ENCODE assay signal across 23 cellular contexts in the genomic region with DNA sequence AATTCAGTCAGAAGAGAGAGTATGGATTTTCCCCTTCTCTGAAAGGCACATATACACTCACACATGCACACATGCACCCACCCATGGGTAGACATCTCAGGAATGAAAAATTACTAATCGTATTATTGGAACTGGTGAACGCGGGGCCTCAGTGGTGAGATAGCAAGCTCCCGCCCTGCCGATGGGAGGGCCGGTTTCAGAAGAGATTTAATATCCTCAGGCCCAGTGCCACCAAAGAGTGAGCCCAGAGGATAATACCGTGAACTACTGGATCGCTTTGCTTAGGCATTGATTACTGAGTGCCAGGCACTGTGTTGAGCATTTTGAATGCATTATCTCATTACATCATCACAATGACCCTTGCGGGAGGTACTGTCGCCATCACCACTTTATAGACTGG. TPM values are rescaled to one million over a fixed set of nuclear protein-coding genes. Genes with fewer than 3 reads are reported as not detected.
DNase-seq lines count a peak whose midpoint lies in the region; ATAC-seq, FAIRE-seq and TF ChIP-seq lines count a peak whose summit lies in the region.
"Had no signal": no experiment of that assay in that cellular context is flagged by ENCODE, and none has a peak within 500 bp of the region (broad histone marks: within the 10 kb centered on the region; RNA-seq: fewer than 3 reads in every experiment).

No MANE protein-coding gene starts in this region.

- BruUV-seq in HepG2 (replicated peaks; lab: Mats Ljungman, UMichigan): no TSS peak
- no TSS peak for BruUV-seq in mammary epithelial cell (replicated peaks; lab: Mats Ljungman, UMichigan)

- POLR2A ChIA-PET in HepG2 (lab: Yijun Ruan, JAX): no interaction called here

- no peaks in the 10 kb centered on the region for H3K4me1 ChIP-seq in HepG2 (ENCODE audit: insufficient read depth, low read length)
- H3K4me1 ChIP-seq in right lobe of liver: no peaks in the 10 kb centered on the region
- H3K4me1 ChIP-seq in uterus: peaks cover 0 to 6% of the 10 kb centered on the region in 2 donors
- peaks cover 3% of the 10 kb centered on the region for H3K4me1 ChIP-seq in mammary epithelial cell (ENCODE audit: insufficient read depth, low read length)
- H3K4me1 ChIP-seq: HAP-1 had no signal

- H3K79me2 ChIP-seq in HepG2 (ENCODE audit: insufficient read depth, low read length) (no peaks in the 10 kb centered on the region), mammary epithelial cell (ENCODE audit: insufficient read depth, low read length) (no peaks in the 10 kb centered on the region)

- no peak overlapping the region for H3K27ac ChIP-seq in HepG2 (ENCODE audit: extremely low read length, insufficient read depth, low read length)
- no peak overlapping the region for H3K27ac ChIP-seq in right lobe of liver
- peak overlapping the region; percentile 90 for H3K27ac ChIP-seq in SK-N-MC
- peak overlapping the region; percentile 60 to 64 for H3K27ac ChIP-seq in uterus
- no peak overlapping the region for H3K27ac ChIP-seq in mammary epithelial cell (ENCODE audit: insufficient read depth, low read depth, low read length)

- TF ChIP-seq CTCF in HepG2 (CRISPR knock-in tag; IDR thresholded peaks at IDR 0.05): no peak
- no peak for TF ChIP-seq CTCF in right lobe of liver (IDR thresholded peaks at IDR 0.05)
- TF ChIP-seq CTCF in uterus (IDR thresholded peaks at IDR 0.05): no peak
- no peak for TF ChIP-seq CTCF in mammary epithelial cell (conservative IDR thresholded peaks at IDR 0.05 in 1 of 2, IDR thresholded peaks at IDR 0.05 in 1 of 2; ENCODE audit: extremely low read depth in 1 of 2, insufficient read depth in 1 of 2, low read depth in 1 of 2, low read length in 2 of 2)

- in situ Hi-C loops in HepG2 (cut with HindIII; ENCODE audit: extremely low pct_ligation_motif_present, low pct_unique_long_range_greater_than_20kb) (no loop called here), mammary epithelial cell (cut with MboI; ENCODE audit: low sequenced_read_pairs in 2 of 2) (no loop called here)

- ATAC-seq in HepG2 (no peak), right lobe of liver (no peak)
- ATAC-seq: GM23338 had no signal

- H3K4me3 ChIP-seq in HepG2 (replicated peaks in 1 of 3; ENCODE audit: insufficient read depth in 1 of 3, low read depth in 2 of 3, low read length in 3 of 3) (no peak overlapping the region), right lobe of liver (no peak overlapping the region), SK-N-MC (peak overlapping the region; percentile 63; the same call in 1 of the 2 replicates), uterus (no peak overlapping the region), mammary epithelial cell (replicated peaks in 1 of 3; ENCODE audit: insufficient read depth in 1 of 3, low read depth in 2 of 3, low read length in 3 of 3) (no peak overlapping the region)
- H3K4me3 ChIP-seq: GM23338, HAP-1 had no signal

- CTCF ChIA-PET in HepG2 (lab: Yijun Ruan, JAX; ENCODE audit: low intra/inter-chr PET ratio, low total read pairs) (no interaction called here), mammary epithelial cell (lab: Charles Lee; ENCODE audit: low non-redundant PET) (no interaction called here)

- TF ChIP-seq POLR2A in HepG2 (IDR thresholded peaks at IDR 0.05; ENCODE audit: insufficient read depth in 1 of 2, low read depth in 2 of 2, low read length in 2 of 2) (no peak), right lobe of liver (IDR thresholded peaks at IDR 0.05) (no peak), uterus (IDR thresholded peaks at IDR 0.05) (no peak)

- 90% methylated on average over 8 of the region's 10 CpGs for WGBS in HepG2 (ENCODE audit: low lambda C conversion rate)
- 92% methylated on average over 4 of the region's 10 CpGs for WGBS in right lobe of liver (ENCODE audit: insufficient coverage, low coverage, low lambda C conversion rate, missing lambda C conversion rate)
- 96% methylated on average over 10 of the region's 10 CpGs for WGBS in mammary epithelial cell (ENCODE audit: low coverage, missing lambda C conversion rate)

- H4K20me1 ChIP-seq in HepG2 (ENCODE audit: insufficient read depth, low read length): no peaks in the 10 kb centered on the region
- H4K20me1 ChIP-seq in mammary epithelial cell (ENCODE audit: insufficient read depth, low read length): no peaks in the 10 kb centered on the region

- intact Hi-C loops in HepG2 (cut with micrococcal nuclease; ENCODE audit: unreplicated experiment): no loop called here
- intact Hi-C loops in right lobe of liver (cut with DNase I): no loop called here
- intact Hi-C loops in uterus (cut with DNase I; ENCODE audit: low total_unique reads): no loop called here
- intact Hi-C loops in mammary epithelial cell (cut with micrococcal nuclease): no loop called here

- H3K36me3 ChIP-seq in HepG2 (replicated peaks in 1 of 2; ENCODE audit: control insufficient read depth in 1 of 2, insufficient read depth in 2 of 2, low read length in 2 of 2) (no peaks in the 10 kb centered on the region), right lobe of liver (no peaks in the 10 kb centered on the region), SK-N-MC (ENCODE audit: insufficient read depth, low read length) (no peaks in the 10 kb centered on the region), uterus (no peaks in the 10 kb centered on the region), mammary epithelial cell (ENCODE audit: insufficient read depth, low read length) (no peaks in the 10 kb centered on the region)
- H3K36me3 ChIP-seq: HAP-1 had no signal

- H3K9me3 ChIP-seq in HepG2 (ENCODE audit: low read length) (no peaks in the 10 kb centered on the region), right lobe of liver (no peaks in the 10 kb centered on the region), SK-N-MC (ENCODE audit: low read depth, low read length) (no peaks in the 10 kb centered on the region), uterus (no peaks in the 10 kb centered on the region), mammary epithelial cell (replicated peaks; ENCODE audit: insufficient read depth, low read length) (no peaks in the 10 kb centered on the region)
- H3K9me3 ChIP-seq: HAP-1 had no signal

- FAIRE-seq in HepG2 (lab: Jason Lieb, UNC): no peak
- FAIRE-seq: GM12891, GM18507 had no signal

- TF ChIP-seq RAD21 in HepG2 (CRISPR knock-in tag; IDR thresholded peaks at IDR 0.05): no peak

- H3K9ac ChIP-seq in HepG2 (ENCODE audit: insufficient read depth, low read depth, low read length) (no peak overlapping the region), SK-N-MC (ENCODE audit: insufficient read length) (no peak overlapping the region), mammary epithelial cell (ENCODE audit: insufficient read depth, low read length) (no peak overlapping the region)

- no peak for DNase-seq in HepG2 (ENCODE audit: low spot score)
- no peak for DNase-seq in right lobe of liver
- DNase-seq in SK-N-MC (ENCODE audit: low read depth, low spot score): no peak
- DNase-seq in mesenteric fat pad (ENCODE audit: low spot score): peak; percentile 39
- no peak for DNase-seq in uterus
- no peak for DNase-seq in anterior cingulate cortex (lab: John Stamatoyannopoulos, UW)
- no peak for DNase-seq in stimulated activated CD4-positive, alpha-beta T cell treated with anti-CD3 and anti-CD28 coated beads, Interleukin-2, amount 100 ng/mL, for 48 hours
- DNase-seq in mammary epithelial cell: no peak
- DNase-seq: C1 segment of cervical spinal cord; Calu3; CD4-positive, alpha-beta memory T cell; COR-L47; DMS53; DMS79 treated with DMSO at 0.1 percent for 48 hours; GF-D8; HFFc6 had no signal

- H3K27me3 ChIP-seq in HepG2 (ENCODE audit: control insufficient read depth in 1 of 2, insufficient read depth in 2 of 2, low read length in 2 of 2) (peaks cover 1 to 28% of the 10 kb centered on the region in 2 experiments; a peak in 2 of 5 replicates), right lobe of liver (no peaks in the 10 kb centered on the region), uterus (no peaks in the 10 kb centered on the region), mammary epithelial cell (ENCODE audit: insufficient read depth, low read length) (no peaks in the 10 kb centered on the region)

- H3K4me2 ChIP-seq in HepG2 (ENCODE audit: low read depth, low read length) (no peak overlapping the region), mammary epithelial cell (ENCODE audit: insufficient read depth, low read depth, low read length) (no peak overlapping the region)
- H3K4me2 ChIP-seq: GM23338 had no signal

- dilution Hi-C loops in mammary epithelial cell (cut with HindIII; ENCODE audit: low sequenced_read_pairs): no loop called here

- H2AFZ ChIP-seq in HepG2 (ENCODE audit: low read length) (no peak overlapping the region), mammary epithelial cell (ENCODE audit: low read depth, low read length) (no peak overlapping the region)

- TF ChIP-seq EP300 in HepG2 (IDR thresholded peaks at IDR 0.05; ENCODE audit: low read depth in 2 of 2, low read length in 2 of 2) (no peak), HepG2 (CRISPR knock-in tag; IDR thresholded peaks at IDR 0.05; ENCODE audit: borderline replicate concordance) (no peak)

RNA-seq across cellular contexts. Expression of a gene that starts 37.9 kb away (rescaled TPM):
- not detected in 2 replicates for total RNA-seq in HepG2 (2016; rRNA removed; fragmentation: Illumina TruSeq; extraction: Trizol)
- not detected in 2 replicates for total RNA-seq in HepG2 (2016; cell fraction: cytosol; rRNA removed; fragmentation: Illumina TruSeq; extraction: Trizol; ENCODE audit: low read depth)
- not detected in 2 replicates for total RNA-seq in HepG2 (2016; cell fraction: insoluble cytoplasmic fraction; rRNA removed; fragmentation: Illumina TruSeq; extraction: Trizol)
- not detected in 2 replicates for total RNA-seq in HepG2 (2016; cell fraction: membrane; rRNA removed; fragmentation: Illumina TruSeq; extraction: Trizol)
- not detected in 2 replicates for total RNA-seq in HepG2 (2016; cell fraction: nucleus; rRNA removed; fragmentation: Illumina TruSeq; extraction: Trizol)
- not detected in 2 replicates for polyA plus RNA-seq in HepG2 (2011; rRNA removed)
- not detected in 2 replicates for polyA plus RNA-seq in HepG2 (2011; cell fraction: cytosol; rRNA removed)
- polyA plus RNA-seq in HepG2 (2011; cell fraction: nucleus; rRNA removed): not detected in 2 replicates
- 0.07 TPM in 1 of 2 replicates, not detected in the other for polyA plus RNA-seq in HepG2 (2012)
- not detected in 2 replicates for polyA plus RNA-seq in HepG2 (2016; cell fraction: cytosol; fragmentation: Illumina TruSeq; extraction: Trizol; ENCODE audit: low read depth)
- not detected in 2 replicates for polyA plus RNA-seq in HepG2 (2016; cell fraction: insoluble cytoplasmic fraction; fragmentation: Illumina TruSeq; extraction: Trizol; ENCODE audit: low read depth)
- not detected in 2 replicates for polyA plus RNA-seq in HepG2 (2016; cell fraction: membrane; fragmentation: Illumina TruSeq; extraction: Trizol; ENCODE audit: low read depth)
- polyA plus RNA-seq in HepG2 (2016; cell fraction: nucleus; fragmentation: Illumina TruSeq; extraction: Trizol; ENCODE audit: insufficient read depth, low read depth): not detected in 2 replicates
- not detected in 2 replicates for polyA minus RNA-seq in HepG2 (2011; rRNA and poly(A)+ RNA removed; ENCODE audit: low replicate concordance)
- polyA minus RNA-seq in HepG2 (2011; cell fraction: cytosol; rRNA and poly(A)+ RNA removed): not detected in 2 replicates
- not detected in 2 replicates for polyA minus RNA-seq in HepG2 (2011; cell fraction: nucleus; rRNA and poly(A)+ RNA removed)
- not detected for total RNA-seq in right lobe of liver
- 2.4 TPM for total RNA-seq in mesenteric fat pad
- 100 to 1,000 TPM in 1 of 4 donors, 10 to 100 TPM in 2, 1 to 10 TPM in 1; 6.7 to 154 (median 17.1) TPM for total RNA-seq in uterus
- total RNA-seq in mammary epithelial cell: not detected
- polyA plus RNA-seq in mammary epithelial cell: not detected
- not detected for polyA minus RNA-seq in mammary epithelial cell
- total RNA-seq: A673; Calu3; CD4-positive, alpha-beta memory T cell; G401; GM23338; H4; HFFc6 had no signal
- polyA plus RNA-seq: CD4-positive, alpha-beta memory T cell; GM23338 had no signal

Comparison
In these comparisons a context has a peak if more than half of its experiments do, and no peak if none do; other contexts are left out.
1. H3K27ac ChIP-seq: peak in SK-N-MC (single experiment) and uterus (2 of 2); none in HepG2 (single experiment), right lobe of liver (0 of 3) and mammary epithelial cell (single experiment).